In the genomic region with DNA sequence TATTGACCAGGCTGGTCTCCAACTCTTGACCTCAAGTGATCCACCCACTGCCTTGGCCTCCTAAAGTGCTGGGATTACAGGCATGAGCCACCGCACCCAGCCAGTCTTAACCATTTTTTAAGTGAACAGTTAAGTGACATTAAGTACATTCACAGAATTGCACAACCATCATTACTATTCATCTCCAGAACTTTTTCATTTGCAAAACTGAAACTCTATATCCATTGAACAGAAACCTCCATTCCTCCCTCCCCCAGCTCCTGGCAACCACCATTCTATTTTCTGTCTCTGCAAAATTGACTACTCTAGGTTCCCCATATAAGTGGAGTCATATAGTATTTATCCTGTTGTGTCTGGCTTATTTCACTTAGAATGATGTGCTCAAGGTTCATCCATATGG, we compare ENCODE assay signal across 37 cellular contexts. TPM values are rescaled to one million over a fixed set of nuclear protein-coding genes. Genes with fewer than 3 reads are reported as not detected.
"Had no signal": no experiment of that assay in that cellular context is flagged by ENCODE, and none has a peak within 500 bp of the region (broad histone marks: within the 10 kb centered on the region; RNA-seq: fewer than 3 reads in every experiment).

No MANE protein-coding gene starts in this region.

- H3K27me3 Mint-ChIP-seq: activated CD4-positive, alpha-beta memory T cell treated with anti-CD3 and anti-CD28 coated beads for 36 hours; activated CD4-positive, alpha-beta T cell treated with anti-CD3 and anti-CD28 coated beads, Interleukin-2, amount 10 ng/mL, durations not matched to agents 24 days and 14 days; activated CD8-positive, alpha-beta memory T cell treated with anti-CD3 and anti-CD28 coated beads, Interleukin-2, amount 10 ng/mL, durations not matched to agents 7 days and 5 days; activated naive CD4-positive, alpha-beta T cell treated with anti-CD3 and anti-CD28 coated beads, Interleukin-2, amount 50 U/mL, for 24 hours; activated naive CD8-positive, alpha-beta T cell treated with anti-CD3 and anti-CD28 coated beads for 36 hours; activated naive CD8-positive, alpha-beta T cell treated with anti-CD3 and anti-CD28 coated beads, Interleukin-2, amount 50 U/mL, for 24 hours; brain; T-helper 17 cell had no signal

- H3K4me3 Mint-ChIP-seq: activated CD4-positive, alpha-beta memory T cell treated with anti-CD3 and anti-CD28 coated beads for 36 hours; activated CD4-positive, alpha-beta T cell treated with anti-CD3 and anti-CD28 coated beads for 36 hours; activated CD4-positive, alpha-beta T cell treated with anti-CD3 and anti-CD28 coated beads, Interleukin-2, amount 10 ng/mL, durations not matched to agents 24 days and 14 days; activated CD8-positive, alpha-beta memory T cell treated with anti-CD3 and anti-CD28 coated beads, Interleukin-2, amount 10 ng/mL, durations not matched to agents 7 days and 5 days; activated CD8-positive, alpha-beta T cell treated with anti-CD3 and anti-CD28 coated beads, Interleukin-2, amount 10 ng/mL, durations not matched to agents 7 days and 5 days; activated naive CD4-positive, alpha-beta T cell treated with anti-CD3 and anti-CD28 coated beads for 36 hours; activated naive CD4-positive, alpha-beta T cell treated with anti-CD3 and anti-CD28 coated beads, Interleukin-2, amount 50 U/mL, for 24 hours; activated naive CD8-positive, alpha-beta T cell treated with anti-CD3 and anti-CD28 coated beads for 36 hours; activated naive CD8-positive, alpha-beta T cell treated with anti-CD3 and anti-CD28 coated beads, Interleukin-2, amount 50 U/mL, for 24 hours; activated T-helper 1 cell treated with anti-CD3 and anti-CD28 coated beads, Interleukin-12 subunit alpha, Interleukin-12 subunit beta, Interleukin-2, Interleukin-4 antibody, amounts not matched to agents 30 ng/mL and 10 ng/mL and 1 ng/mL, durations not matched to agents 14 hours and 24 hours and 36 hours; brain; T-helper 17 cell; T-helper 2 cell treated with Interferon-gamma antibody and Interleukin-4, amounts not matched to agents 5 μg/mL and 100 μg/mL, for 36 hours had no signal

- H3K4me1 Mint-ChIP-seq: activated CD4-positive, alpha-beta T cell treated with anti-CD3 and anti-CD28 coated beads for 36 hours; activated CD4-positive, alpha-beta T cell treated with anti-CD3 and anti-CD28 coated beads, Interleukin-2, amount 10 ng/mL, durations not matched to agents 24 days and 14 days; activated CD8-positive, alpha-beta memory T cell treated with anti-CD3 and anti-CD28 coated beads, Interleukin-2, amount 10 ng/mL, durations not matched to agents 7 days and 5 days; activated naive CD4-positive, alpha-beta T cell treated with anti-CD3 and anti-CD28 coated beads, Interleukin-2, amount 50 U/mL, for 24 hours; activated naive CD8-positive, alpha-beta T cell treated with anti-CD3 and anti-CD28 coated beads for 36 hours; activated naive CD8-positive, alpha-beta T cell treated with anti-CD3 and anti-CD28 coated beads, Interleukin-2, amount 50 U/mL, for 24 hours; T-helper 17 cell had no signal

- FAIRE-seq: endometrium, endothelial cell of umbilical vein, frontal cortex had no signal

- H3K9me3 Mint-ChIP-seq: activated naive CD4-positive, alpha-beta T cell treated with anti-CD3 and anti-CD28 coated beads for 36 hours; activated naive CD4-positive, alpha-beta T cell treated with anti-CD3 and anti-CD28 coated beads, Interleukin-2, amount 50 U/mL, for 24 hours; activated T-helper 1 cell treated with anti-CD3 and anti-CD28 coated beads, Interleukin-12 subunit alpha, Interleukin-12 subunit beta, Interleukin-2, Interleukin-4 antibody, amounts not matched to agents 30 ng/mL and 10 ng/mL and 1 ng/mL, durations not matched to agents 14 hours and 24 hours and 36 hours had no signal

- H3K4me1 ChIP-seq: ascending aorta, colonic mucosa had no signal

- H3K9me3 ChIP-seq: colonic mucosa had no signal

- H3K36me3 Mint-ChIP-seq: activated CD4-positive, alpha-beta memory T cell treated with anti-CD3 and anti-CD28 coated beads for 36 hours; activated CD8-positive, alpha-beta memory T cell treated with anti-CD3 and anti-CD28 coated beads, Interleukin-2, amount 10 ng/mL, durations not matched to agents 7 days and 5 days; activated naive CD4-positive, alpha-beta T cell treated with anti-CD3 and anti-CD28 coated beads, Interleukin-2, amount 50 U/mL, for 24 hours; activated naive CD8-positive, alpha-beta T cell treated with anti-CD3 and anti-CD28 coated beads for 36 hours had no signal

- ATAC-seq: activated CD4-positive, alpha-beta T cell treated with anti-CD3 and anti-CD28 coated beads for 36 hours; activated CD8-positive, alpha-beta memory T cell treated with anti-CD3 and anti-CD28 coated beads, Interleukin-2, amount 10 ng/mL, durations not matched to agents 7 days and 5 days; activated CD8-positive, alpha-beta T cell treated with anti-CD3 and anti-CD28 coated beads, Interleukin-2, amount 10 ng/mL, durations not matched to agents 7 days and 5 days; activated naive CD8-positive, alpha-beta T cell treated with anti-CD3 and anti-CD28 coated beads, Interleukin-2, amount 50 U/mL, for 24 hours; T-helper 17 cell had no signal

- H3K27ac Mint-ChIP-seq: activated CD4-positive, alpha-beta memory T cell treated with anti-CD3 and anti-CD28 coated beads for 36 hours; activated CD4-positive, alpha-beta T cell treated with anti-CD3 and anti-CD28 coated beads for 36 hours; activated CD4-positive, alpha-beta T cell treated with anti-CD3 and anti-CD28 coated beads, Interleukin-2, amount 10 ng/mL, durations not matched to agents 24 days and 14 days; activated CD8-positive, alpha-beta memory T cell treated with anti-CD3 and anti-CD28 coated beads, Interleukin-2, amount 10 ng/mL, durations not matched to agents 7 days and 5 days; activated CD8-positive, alpha-beta T cell treated with anti-CD3 and anti-CD28 coated beads, Interleukin-2, amount 10 ng/mL, durations not matched to agents 7 days and 5 days; activated naive CD4-positive, alpha-beta T cell treated with anti-CD3 and anti-CD28 coated beads for 36 hours; activated naive CD4-positive, alpha-beta T cell treated with anti-CD3 and anti-CD28 coated beads, Interleukin-2, amount 50 U/mL, for 24 hours; activated naive CD8-positive, alpha-beta T cell treated with anti-CD3 and anti-CD28 coated beads for 36 hours; activated naive CD8-positive, alpha-beta T cell treated with anti-CD3 and anti-CD28 coated beads, Interleukin-2, amount 50 U/mL, for 24 hours; activated T-helper 1 cell treated with anti-CD3 and anti-CD28 coated beads, Interleukin-12 subunit alpha, Interleukin-12 subunit beta, Interleukin-2, Interleukin-4 antibody, amounts not matched to agents 30 ng/mL and 10 ng/mL and 1 ng/mL, durations not matched to agents 14 hours and 24 hours and 36 hours; activated T-helper 2 cell treated with anti-CD3 and anti-CD28 coated beads, Interferon-gamma antibody, Interleukin-2, Interleukin-4, amounts not matched to agents 10 μg/mL and 5 μg/mL and 100 μg/mL, durations not matched to agents 14 hours and 24 hours and 36 hours; T-helper 17 cell; T-helper 2 cell treated with Interferon-gamma antibody and Interleukin-4, amounts not matched to agents 5 μg/mL and 100 μg/mL, for 36 hours had no signal

- DNase-seq: activated CD4-positive, alpha-beta memory T cell treated with anti-CD3 and anti-CD28 coated beads for 36 hours; activated CD4-positive, alpha-beta T cell treated with anti-CD3 and anti-CD28 coated beads for 36 hours; activated CD4-positive, alpha-beta T cell treated with anti-CD3 and anti-CD28 coated beads, Interleukin-2, amount 10 ng/mL, durations not matched to agents 24 days and 14 days; activated CD4-positive, CD25-positive, alpha-beta regulatory T cell; activated CD4-positive, CD25-positive, alpha-beta regulatory T cell treated with anti-CD3 and anti-CD28 coated beads, Interleukin-2, amount 50 U/mL, for 72 hours; activated CD8-positive, alpha-beta memory T cell treated with anti-CD3 and anti-CD28 coated beads, Interleukin-2, amount 10 ng/mL, durations not matched to agents 7 days and 5 days; activated CD8-positive, alpha-beta memory T cell treated with anti-CD3 and anti-CD28 coated beads, Interleukin-2, amount 50 U/mL, for 4 hours; activated CD8-positive, alpha-beta T cell treated with anti-CD3 and anti-CD28 coated beads, Interleukin-2, amount 10 ng/mL, durations not matched to agents 7 days and 5 days; activated effector memory CD4-positive, alpha-beta T cell treated with anti-CD3 and anti-CD28 coated beads, Interleukin-2, amount 50 U/mL, for 16 hours; activated naive CD4-positive, alpha-beta T cell treated with anti-CD3 and anti-CD28 coated beads for 36 hours; activated naive CD8-positive, alpha-beta T cell treated with anti-CD3 and anti-CD28 coated beads for 36 hours; activated naive CD8-positive, alpha-beta T cell treated with anti-CD3 and anti-CD28 coated beads, Interleukin-2, amount 50 U/mL, for 24 hours; activated T-cell treated with anti-CD3 and anti-CD28 coated beads, Interleukin-2, amount 50 U/mL, for 1 hour; activated T-cell treated with anti-CD3 and anti-CD28 coated beads, Interleukin-2, amount 50 U/mL, for 48 hours; central memory CD4-positive, alpha-beta T cell; cerebellar nuclear complex; colonic mucosa; effector CD8-positive, alpha-beta T cell; esophagus squamous epithelium; foreskin fibroblast; head of caudate nucleus; T-helper 1 cell; T-helper 17 cell; T1000 had no signal

- H3K27me3 ChIP-seq: ascending aorta, breast epithelium, cardiac muscle cell, colonic mucosa, esophagus squamous epithelium had no signal

- H3K36me3 ChIP-seq: ascending aorta, breast epithelium, cardiac muscle cell, colonic mucosa, esophagus squamous epithelium had no signal

- H3K4me3 ChIP-seq: ascending aorta, breast epithelium, cardiac muscle cell, colonic mucosa, esophagus squamous epithelium had no signal

- H3K27ac ChIP-seq: ascending aorta, cardiac muscle cell, colonic mucosa, epithelial cell of prostate, esophagus squamous epithelium had no signal

RNA-seq across cellular contexts. Expression of a gene that starts 59.7 kb away (rescaled TPM):
- total RNA-seq: activated CD4-positive, alpha-beta memory T cell treated with anti-CD3 and anti-CD28 coated beads for 36 hours; activated CD4-positive, alpha-beta T cell treated with anti-CD3 and anti-CD28 coated beads, Interleukin-2, amount 10 ng/mL, durations not matched to agents 24 days and 14 days; activated CD8-positive, alpha-beta memory T cell treated with anti-CD3 and anti-CD28 coated beads for 36 hours; activated CD8-positive, alpha-beta memory T cell treated with anti-CD3 and anti-CD28 coated beads, Interleukin-2, amount 10 ng/mL, durations not matched to agents 7 days and 5 days; activated CD8-positive, alpha-beta T cell treated with anti-CD3 and anti-CD28 coated beads, Interleukin-2, amount 10 ng/mL, durations not matched to agents 7 days and 5 days; activated naive CD4-positive, alpha-beta T cell treated with anti-CD3 and anti-CD28 coated beads for 36 hours; activated naive CD8-positive, alpha-beta T cell treated with anti-CD3 and anti-CD28 coated beads for 36 hours; activated T-helper 1 cell treated with anti-CD3 and anti-CD28 coated beads, Interleukin-12 subunit alpha, Interleukin-12 subunit beta, Interleukin-2, Interleukin-4 antibody, amounts not matched to agents 30 ng/mL and 10 ng/mL and 1 ng/mL, durations not matched to agents 14 hours and 24 hours and 36 hours; activated T-helper 2 cell treated with anti-CD3 and anti-CD28 coated beads, Interferon-gamma antibody, Interleukin-2, Interleukin-4, amounts not matched to agents 10 μg/mL and 5 μg/mL and 100 μg/mL, durations not matched to agents 14 hours and 24 hours and 36 hours had no signal
